11 cellular contexts compared by ENCODE assay signal in the genomic region with DNA sequence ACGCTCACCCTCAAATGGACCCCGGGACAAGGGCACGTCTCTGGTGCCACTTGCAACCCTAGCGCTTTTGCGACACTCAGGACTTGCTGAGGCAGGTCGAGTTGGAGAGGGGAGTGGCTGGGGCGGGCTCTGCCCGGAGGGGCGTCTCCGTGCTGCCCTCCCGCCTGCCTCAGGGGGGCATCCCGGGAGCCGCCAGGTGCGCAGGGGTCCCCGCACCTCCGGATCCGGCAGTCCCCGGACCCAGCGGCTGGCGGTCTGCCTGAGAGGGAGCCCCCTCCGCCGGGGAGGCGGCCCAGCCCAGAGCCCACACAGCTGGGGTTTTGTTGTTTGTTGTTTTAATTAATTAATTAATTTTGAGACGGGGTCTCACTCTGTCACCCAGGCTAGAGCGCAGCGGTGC. TPM values are rescaled to one million over a fixed set of nuclear protein-coding genes. Genes with fewer than 3 reads are reported as not detected.
DNase-seq lines count a peak whose midpoint lies in the region; ATAC-seq and TF ChIP-seq lines count a peak whose summit lies in the region.
"Had no signal": no experiment of that assay in that cellular context is flagged by ENCODE, and none has a peak within 500 bp of the region (broad histone marks: within the 10 kb centered on the region; RNA-seq: fewer than 3 reads in every experiment).

A gene (minus strand): TSS at position 71 of the 400 bp plus-strand sequence. CDS start 820 bp downstream, outside the sequence.

- H3K36me3 Mint-ChIP-seq in endodermal cell (ENCODE audit: low read depth) (no peaks in the 10 kb centered on the region), nephron progenitor cell (ENCODE audit: low read depth) (no peaks in the 10 kb centered on the region)

- H3K4me3 Mint-ChIP-seq in endodermal cell (peak within 1 kb of the TSS; percentile 5), nephron progenitor cell (peak within 1 kb of the TSS; percentile 5)
- H3K4me3 Mint-ChIP-seq: activated T-cell treated with anti-CD3 and anti-CD28 coated beads, Interleukin-2, amount 50 U/mL, for 4 hours had no signal

- peaks cover 54% of the 10 kb centered on the region for H3K27me3 Mint-ChIP-seq in endodermal cell (ENCODE audit: insufficient read depth)
- H3K27me3 Mint-ChIP-seq in nephron progenitor cell (ENCODE audit: low read depth, poor library complexity): peaks cover 69% of the 10 kb centered on the region

- H3K4me1 ChIP-seq in endodermal cell (ENCODE audit: control insufficient read depth, insufficient read depth, low read length): no peaks in the 10 kb centered on the region

- H3K9me3 ChIP-seq in endodermal cell (ENCODE audit: control insufficient read depth, low read length): no peaks in the 10 kb centered on the region

- no peak within 1 kb of the TSS for H3K4me3 ChIP-seq in endodermal cell (ENCODE audit: low read length)

- no peaks in the 10 kb centered on the region for H3K36me3 ChIP-seq in endodermal cell (ENCODE audit: control insufficient read depth, insufficient read depth, low read length)

- no peak for ATAC-seq in HG02970 (IDR thresholded peaks at IDR 0.05; ENCODE audit: low FRiP score, unreplicated experiment)
- no peak for ATAC-seq in GM19395 (IDR thresholded peaks at IDR 0.05; ENCODE audit: unreplicated experiment)
- ATAC-seq: activated T-cell treated with anti-CD3 and anti-CD28 coated beads, Interleukin-2, amount 50 U/mL, for 4 hours had no signal

- no peaks in the 10 kb centered on the region for H3K27me3 ChIP-seq in endodermal cell (ENCODE audit: control insufficient read depth, insufficient read depth, low read length, poor library complexity, severe bottlenecking)

- H3K9me3 Mint-ChIP-seq in endodermal cell (no peaks in the 10 kb centered on the region), nephron progenitor cell (peaks cover 7% of the 10 kb centered on the region)
- H3K9me3 Mint-ChIP-seq: activated T-cell treated with anti-CD3 and anti-CD28 coated beads, Interleukin-2, amount 50 U/mL, for 4 hours had no signal

- 33 to 42% methylated on average over 15 to 26 of the region's 26 CpGs for WGBS in endodermal cell (ENCODE audit: insufficient coverage in 1 of 2, insufficient read length in 1 of 2), 2 experiments

- no peak within 1 kb of the TSS for H3K27ac ChIP-seq in endodermal cell (ENCODE audit: low read depth, low read length)

- TF ChIP-seq CTCF in endodermal cell (conservative IDR thresholded peaks at IDR 0.05) (peak; percentile 12), nephron progenitor cell (IDR thresholded peaks at IDR 0.05) (no peak)

- H3K27ac Mint-ChIP-seq in endodermal cell: no peak within 1 kb of the TSS
- H3K27ac Mint-ChIP-seq in nephron progenitor cell: no peak within 1 kb of the TSS

- H3K4me1 Mint-ChIP-seq in endodermal cell: no peaks in the 10 kb centered on the region
- H3K4me1 Mint-ChIP-seq in nephron progenitor cell: peaks cover 5% of the 10 kb centered on the region

- DNase-seq in AG20443 (ENCODE audit: low spot score) (peak; percentile 37), LoVo (ENCODE audit: low spot score) (peak; percentile 24), endodermal cell (peak; percentile 81), nephron progenitor cell (no peak), GDM1 (lab: John Stamatoyannopoulos, UW) (no peak)
- no peak for DNase-seq in effector CD4-positive, alpha-beta T cell
- DNase-seq: activated T-cell treated with anti-CD3 and anti-CD28 coated beads, Interleukin-2, amount 50 U/mL, for 4 hours; dermis blood vessel endothelial cell; MV-4-11 had no signal

- H3K9ac ChIP-seq in endodermal cell (ENCODE audit: extremely low read depth, low read length, poor library complexity, severe bottlenecking): no peak within 1 kb of the TSS

RNA-seq across cellular contexts. Expression of the gene that starts here (rescaled TPM):
- under 1 TPM in 1 of 2 donors, not detected in 1; 0.13 TPM for total RNA-seq in endodermal cell
- 0.11 TPM for polyA plus RNA-seq in endodermal cell (2013, experiment 1 of 2)
- polyA plus RNA-seq in endodermal cell (2013, experiment 2 of 2): 0.12 TPM

Comparison
In these comparisons a context has a peak if more than half of its experiments do, and no peak if none do; other contexts are left out.
1. Peak in DNase-seq in endodermal cell; RNA of the gene not detected or under 1 TPM.
2. DNase-seq: peak in AG20443 (single experiment) and LoVo (single experiment); none in nephron progenitor cell (single experiment), GDM1 (single experiment) and effector CD4-positive, alpha-beta T cell (single experiment).